8 cellular contexts compared by ENCODE assay signal in the genomic region with DNA sequence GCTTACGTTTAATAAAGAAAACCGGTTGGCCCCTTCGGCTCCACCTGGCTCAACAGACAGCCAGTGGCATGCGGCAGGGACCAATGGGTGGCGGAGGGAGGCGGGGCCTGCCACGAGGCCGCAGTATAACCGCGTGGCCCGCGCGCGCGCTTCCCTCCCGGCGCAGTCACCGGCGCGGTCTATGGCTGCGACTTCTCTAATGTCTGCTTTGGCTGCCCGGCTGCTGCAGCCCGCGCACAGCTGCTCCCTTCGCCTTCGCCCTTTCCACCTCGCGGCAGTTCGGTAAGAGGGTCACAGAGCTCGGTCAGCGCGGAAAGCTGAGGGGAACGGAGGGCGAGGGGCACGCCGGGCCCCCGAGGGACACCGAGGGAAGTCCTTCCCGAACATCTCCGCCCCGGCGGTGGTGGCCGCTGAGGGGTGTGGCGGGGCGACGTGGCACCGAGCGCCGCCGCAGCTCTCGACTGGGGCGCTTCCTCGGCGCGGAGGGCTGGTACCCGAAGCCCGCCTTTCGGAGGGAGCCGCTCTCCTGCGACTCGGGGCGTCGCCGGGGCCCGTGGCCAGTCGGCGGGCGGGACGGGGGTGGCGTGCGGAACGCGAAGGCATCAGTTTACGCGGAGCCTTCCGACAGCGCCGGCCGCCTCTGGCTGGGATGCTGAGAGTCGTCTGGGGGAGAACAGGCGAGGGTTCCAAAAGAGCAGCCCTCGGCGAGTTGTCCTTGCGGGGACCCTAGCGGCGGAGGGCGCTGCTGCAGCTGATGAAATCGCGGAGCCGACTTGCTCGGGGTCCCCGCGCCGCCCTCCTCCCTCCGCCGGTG. TPM values are rescaled to one million over a fixed set of nuclear protein-coding genes. Genes with fewer than 3 reads are reported as not detected.
DNase-seq lines count a peak whose midpoint lies in the region; ATAC-seq, FAIRE-seq and TF ChIP-seq lines count a peak whose summit lies in the region.

A gene (plus strand): TSS at position 155 of the 814 bp plus-strand sequence. CDS start 27 bp downstream, at position 182.

- peaks cover 0 to 14% (median 0%) of the 10 kb centered on the region in 9 donors for H3K36me3 ChIP-seq in heart right ventricle

- peak within 1 kb of the TSS; percentile 60 to 88 (median 76) for H3K4me3 ChIP-seq in heart right ventricle

- WGBS in adipose tissue, 3 donors = 0 to 1% (median 1%) methylated on average over 83 to 96 of the region's 96 CpGs
- 0% methylated on average over 88 to 96 of the region's 96 CpGs for WGBS in heart right ventricle, 2 donors

- DNase-seq in GM12892 (ENCODE audit: insufficient read length) (peak; percentile 91), NCI-H1436 treated with DMSO at 0.1 percent for 48 hours (lab: John Stamatoyannopoulos, UW) (peak; percentile 25), T-cell (peak; percentile 73 to 91 (median 82)), heart right ventricle (peak; percentile 86 to 90), progenitor cell of endocrine pancreas (ENCODE audit: low spot score, unreplicated experiment) (peak; percentile 82), ureter (ENCODE audit: low spot score) (peak; percentile 92)

- no peaks in the 10 kb centered on the region for H3K27me3 ChIP-seq in heart right ventricle

- intact Hi-C loops in heart right ventricle (cut with DNase I) = loop anchor here in 1 of 10 donors (2.0 kb wide), 1 partner anchor 20 kb away; a partner anchor contains a TSS

- peak; percentile 99 for TF ChIP-seq POLR2A in GM12892 (IDR thresholded peaks at IDR 0.05; ENCODE audit: low read depth, low read length)

- no peaks in the 10 kb centered on the region for H3K36me3 Mint-ChIP-seq in T-cell
- H3K36me3 Mint-ChIP-seq in progenitor cell of endocrine pancreas (ENCODE audit: insufficient read depth) = no peaks in the 10 kb centered on the region

- H3K4me1 ChIP-seq in heart right ventricle = peaks cover 0 to 48% (median 28%) of the 10 kb centered on the region in 9 donors

- no peaks in the 10 kb centered on the region for H3K9me3 ChIP-seq in heart right ventricle

- peak; percentile 96 for FAIRE-seq in GM12892 (lab: Jason Lieb, UNC)

- CTCF ChIA-PET in T-cell (lab: Charles Lee) = interaction anchor here (0.6 to 3.7 kb wide), 6 partner anchors 8 to 375 kb away, joined by 3 to 27 read pairs (median 3); a partner anchor contains a TSS

- no peaks in the 10 kb centered on the region for H3K27me3 Mint-ChIP-seq in T-cell
- H3K27me3 Mint-ChIP-seq in progenitor cell of endocrine pancreas = peaks cover 13% of the 10 kb centered on the region

- peak; percentile 93 for ATAC-seq in HG02852 (IDR thresholded peaks at IDR 0.05; ENCODE audit: unreplicated experiment)
- ATAC-seq in T-cell (replicated peaks in 1 of 4) = peak; percentile 89 to 91 (median 89)
- peak; percentile 93 to 97 (median 96) for ATAC-seq in heart right ventricle

- POLR2A ChIA-PET in T-cell (lab: Charles Lee) = interaction anchor here (0.6 to 1.0 kb wide), 3 partner anchors 12 to 20 kb away, joined by 3 to 4 read pairs (median 3); a partner anchor contains a TSS

- peak within 1 kb of the TSS; percentile 100 for H3K27ac Mint-ChIP-seq in T-cell
- peak within 1 kb of the TSS; percentile 98 for H3K27ac Mint-ChIP-seq in progenitor cell of endocrine pancreas

- TF ChIP-seq CTCF in heart right ventricle (IDR thresholded peaks at IDR 0.05) (peak; percentile 53 to 88 (median 78)), progenitor cell of endocrine pancreas (IDR thresholded peaks at IDR 0.05; ENCODE audit: unreplicated experiment) (peak; percentile 83)

- H3K4me3 Mint-ChIP-seq in T-cell = peak within 1 kb of the TSS; percentile 92 to 99 (median 94)
- H3K4me3 Mint-ChIP-seq in progenitor cell of endocrine pancreas (ENCODE audit: low read depth) = peak within 1 kb of the TSS; percentile 93

- H3K9me3 Mint-ChIP-seq in T-cell (no peaks in the 10 kb centered on the region), progenitor cell of endocrine pancreas (ENCODE audit: low read depth) (peaks cover 6% of the 10 kb centered on the region)

- H3K27ac ChIP-seq in adipose tissue (ENCODE audit: low read depth, low read length) (peak within 1 kb of the TSS; percentile 83), heart right ventricle (peak within 1 kb of the TSS; percentile 51 to 97 (median 88))

- H3K4me1 Mint-ChIP-seq in T-cell (peaks cover 33 to 37% (median 37%) of the 10 kb centered on the region in 3 donors), progenitor cell of endocrine pancreas (ENCODE audit: low read depth) (peaks cover 14% of the 10 kb centered on the region)

RNA-seq across cellular contexts. Expression of the gene that starts here (rescaled TPM):
- polyA plus RNA-seq in GM12892 (2012; ENCODE audit: missing spikeins) = 171 TPM
- total RNA-seq in T-cell (10 to 100 TPM; 26.3 to 59.3 (median 47.9) TPM), heart right ventricle (10 to 100 TPM; 12.4 to 32.6 (median 19.0) TPM), progenitor cell of endocrine pancreas (64.9 and 71.2 TPM in 2 replicates), ureter (92.5 TPM)
- polyA plus RNA-seq in adipose tissue (10 to 100 TPM; 36.1 to 55.4 (median 41.0) TPM), heart right ventricle (10 to 100 TPM; 17.0 to 30.0 TPM)

Comparison
In these comparisons a context has a peak if more than half of its experiments do, and no peak if none do; other contexts are left out.
1. Peak in every context shown above with its lines: DNase-seq, ATAC-seq, H3K4me3 ChIP-seq and H3K27ac ChIP-seq.
2. DNase-seq: peak in every context shown above with its lines; median percentile 92 in ureter; 91 in GM12892; 88 in heart right ventricle; 82 in T-cell; 82 in progenitor cell of endocrine pancreas; 25 in NCI-H1436 treated with DMSO at 0.1 percent for 48 hours.